ENCODE assay signal across 34 cellular contexts in genomic region chr12:80670214-80670613, GRCh38. TPM values are rescaled to one million over a fixed set of nuclear protein-coding genes. Genes with fewer than 3 reads are reported as not detected.
"Had no signal": no experiment of that assay in that cellular context is flagged by ENCODE, and none has a peak within 500 bp of the region (broad histone marks: within the 10 kb centered on the region; RNA-seq: fewer than 3 reads in every experiment).

No MANE protein-coding gene starts in this region.

- H3K79me2 ChIP-seq: parathyroid adenoma had no signal

- H3K27me3 ChIP-seq: neural progenitor cell, right lobe of liver, sigmoid colon, stomach, thyroid gland, tibial nerve, upper lobe of left lung, vagina had no signal

- H3K27ac ChIP-seq: neural progenitor cell, ovary, parathyroid adenoma, psoas muscle, right lobe of liver, sigmoid colon, stomach, thoracic aorta, thyroid gland, tibial nerve, upper lobe of left lung, vagina had no signal

- H3K36me3 Mint-ChIP-seq: natural killer cell treated with Interleukin-12 subunit alpha and Interleukin-12 subunit beta and Interleukin-15 and Interleukin-18, amount 100 ng/mL, for 72 hours; neural progenitor cell; stimulated activated effector memory CD8-positive, alpha-beta T cell treated with anti-CD3 and anti-CD28 coated beads, Interleukin-12 subunit alpha, Interleukin-12 subunit beta, amount 100 ng/mL, for 72 hours; stimulated activated naive B cell treated with anti-CD40 and anti-IgM and Interleukin-4, amounts not matched to agents 10 μg/mL and 1 μg/mL and 100 μg/mL, for 72 hours had no signal

- H3K9ac ChIP-seq: neural progenitor cell, parathyroid adenoma had no signal

- H3K9me3 ChIP-seq: ovary, psoas muscle, right lobe of liver, sigmoid colon, stomach, thoracic aorta, thyroid gland, tibial nerve, upper lobe of left lung, vagina had no signal

- H3K4me1 Mint-ChIP-seq: neural progenitor cell; stimulated activated effector memory CD8-positive, alpha-beta T cell treated with anti-CD3 and anti-CD28 coated beads, Interleukin-12 subunit alpha, Interleukin-12 subunit beta, amount 100 ng/mL, for 72 hours; stimulated activated naive B cell treated with anti-CD40 and anti-IgM and Interleukin-4, amounts not matched to agents 10 μg/mL and 1 μg/mL and 100 μg/mL, for 72 hours had no signal

- H3K9me3 Mint-ChIP-seq: neural progenitor cell had no signal

- ATAC-seq: natural killer cell treated with Interleukin-12 subunit alpha and Interleukin-12 subunit beta and Interleukin-15 and Interleukin-18, amount 100 ng/mL, for 72 hours; psoas muscle; right cardiac atrium; right lobe of liver; stimulated activated effector memory CD8-positive, alpha-beta T cell treated with anti-CD3 and anti-CD28 coated beads, Interleukin-12 subunit alpha, Interleukin-12 subunit beta, amount 100 ng/mL, for 72 hours; stimulated activated naive B cell treated with anti-CD40 and anti-IgM and Interleukin-4, amounts not matched to agents 10 μg/mL and 1 μg/mL and 100 μg/mL, for 72 hours had no signal

- H3K36me3 ChIP-seq: neural progenitor cell, ovary, right lobe of liver, sigmoid colon, stomach, thoracic aorta, thyroid gland, tibial nerve, upper lobe of left lung, vagina had no signal

- H3K4me1 ChIP-seq: neural progenitor cell, parathyroid adenoma, right lobe of liver, sigmoid colon, stomach, thyroid gland, tibial nerve, upper lobe of left lung, vagina had no signal

- H2AFZ ChIP-seq: neural progenitor cell, parathyroid adenoma had no signal

- H3K27me3 Mint-ChIP-seq: natural killer cell treated with Interleukin-12 subunit alpha and Interleukin-12 subunit beta and Interleukin-15 and Interleukin-18, amount 100 ng/mL, for 72 hours; stimulated activated naive B cell treated with anti-CD40 and anti-IgM and Interleukin-4, amounts not matched to agents 10 μg/mL and 1 μg/mL and 100 μg/mL, for 72 hours; stimulated activated naive CD8-positive, alpha-beta T cell treated with anti-CD3 and anti-CD28 coated beads, Interleukin-15, Interleukin-2, amounts not matched to agents 100 ng/mL and 50 ng/mL, for 24 hours had no signal

- H3K4me3 Mint-ChIP-seq: natural killer cell treated with Interleukin-12 subunit alpha and Interleukin-12 subunit beta and Interleukin-15 and Interleukin-18, amount 100 ng/mL, for 72 hours; neural progenitor cell; stimulated activated effector memory CD8-positive, alpha-beta T cell treated with anti-CD3 and anti-CD28 coated beads, Interleukin-12 subunit alpha, Interleukin-12 subunit beta, amount 100 ng/mL, for 72 hours; stimulated activated naive B cell treated with anti-CD40 and anti-IgM and Interleukin-4, amounts not matched to agents 10 μg/mL and 1 μg/mL and 100 μg/mL, for 72 hours; stimulated activated naive CD8-positive, alpha-beta T cell treated with anti-CD3 and anti-CD28 coated beads, Interleukin-15, Interleukin-2, amounts not matched to agents 100 ng/mL and 50 ng/mL, for 24 hours had no signal

- FAIRE-seq: small intestine, urothelium cell line had no signal

- DNase-seq: occipital lobe; ovary; posterior cingulate gyrus; psoas muscle; right cardiac atrium; right lobe of liver; sigmoid colon; small intestine; stimulated activated CD4-positive, alpha-beta T cell treated with anti-CD3 and anti-CD28 coated beads, Interleukin-15, amount 100 ng/mL, for 24 hours; stimulated activated CD4-positive, alpha-beta T cell treated with anti-CD3 and anti-CD28 coated beads, Interleukin-2, amount 100 ng/mL, for 24 hours; stimulated activated CD4-positive, alpha-beta T cell treated with anti-CD3 and anti-CD28 coated beads, Interleukin-2, amount 100 ng/mL, for 48 hours; stimulated activated CD4-positive, alpha-beta T cell treated with anti-CD3 and anti-CD28 coated beads, Interleukin-4, amount 100 ng/mL, for 24 hours; stimulated activated naive B cell treated with anti-CD40 and anti-IgM and Interleukin-4, amounts not matched to agents 10 μg/mL and 1 μg/mL and 100 μg/mL, for 72 hours; stimulated activated naive CD4-positive, alpha-beta T cell treated with Interleukin-2 at 50 U/mL for 16 hours; stomach; thyroid gland; trophoblast cell; upper lobe of left lung had no signal

- H3K27ac Mint-ChIP-seq: natural killer cell treated with Interleukin-12 subunit alpha and Interleukin-12 subunit beta and Interleukin-15 and Interleukin-18, amount 100 ng/mL, for 72 hours; neural progenitor cell; progenitor cell of endocrine pancreas; stimulated activated effector memory CD8-positive, alpha-beta T cell treated with anti-CD3 and anti-CD28 coated beads, Interleukin-12 subunit alpha, Interleukin-12 subunit beta, amount 100 ng/mL, for 72 hours; stimulated activated naive B cell treated with anti-CD40 and anti-IgM and Interleukin-4, amounts not matched to agents 10 μg/mL and 1 μg/mL and 100 μg/mL, for 72 hours; stimulated activated naive CD8-positive, alpha-beta T cell treated with anti-CD3 and anti-CD28 coated beads, Interleukin-15, Interleukin-2, amounts not matched to agents 100 ng/mL and 50 ng/mL, for 24 hours had no signal

- H3K4me2 ChIP-seq: neural progenitor cell had no signal

- H3K4me3 ChIP-seq: neural progenitor cell, ovary, psoas muscle, right lobe of liver, sigmoid colon, stomach, thoracic aorta, thyroid gland, tibial nerve, upper lobe of left lung, vagina had no signal

RNA-seq across cellular contexts. Expression of gene MYF6, which starts 37.2 kb away (rescaled TPM):
- total RNA-seq: natural killer cell treated with Interleukin-12 subunit alpha and Interleukin-12 subunit beta and Interleukin-15 and Interleukin-18, amount 100 ng/mL, for 72 hours; osteoblast; ovary; progenitor cell of endocrine pancreas; renal cortical epithelial cell; right cardiac atrium; sigmoid colon; stomach; subcutaneous adipose tissue; thoracic aorta; thyroid gland; tibial nerve; upper lobe of left lung; ureter; vagina had no signal
- polyA plus RNA-seq: neural cell, ovary, sigmoid colon had no signal

RNA-seq across cellular contexts. Expression of gene MYF5, which starts 46.5 kb away (rescaled TPM):
- total RNA-seq: natural killer cell treated with Interleukin-12 subunit alpha and Interleukin-12 subunit beta and Interleukin-15 and Interleukin-18, amount 100 ng/mL, for 72 hours; occipital lobe; osteoblast; ovary; progenitor cell of endocrine pancreas; renal cortical epithelial cell; right cardiac atrium; right lobe of liver; sigmoid colon; stomach; subcutaneous adipose tissue; temporal lobe; thoracic aorta; thyroid gland; tibial nerve; upper lobe of left lung; ureter; vagina had no signal
- polyA plus RNA-seq: neural cell, ovary, right cardiac atrium, sigmoid colon, small intestine, stomach had no signal
